Comparison of ENCODE assay signal across 18 cellular contexts in the genomic region with DNA sequence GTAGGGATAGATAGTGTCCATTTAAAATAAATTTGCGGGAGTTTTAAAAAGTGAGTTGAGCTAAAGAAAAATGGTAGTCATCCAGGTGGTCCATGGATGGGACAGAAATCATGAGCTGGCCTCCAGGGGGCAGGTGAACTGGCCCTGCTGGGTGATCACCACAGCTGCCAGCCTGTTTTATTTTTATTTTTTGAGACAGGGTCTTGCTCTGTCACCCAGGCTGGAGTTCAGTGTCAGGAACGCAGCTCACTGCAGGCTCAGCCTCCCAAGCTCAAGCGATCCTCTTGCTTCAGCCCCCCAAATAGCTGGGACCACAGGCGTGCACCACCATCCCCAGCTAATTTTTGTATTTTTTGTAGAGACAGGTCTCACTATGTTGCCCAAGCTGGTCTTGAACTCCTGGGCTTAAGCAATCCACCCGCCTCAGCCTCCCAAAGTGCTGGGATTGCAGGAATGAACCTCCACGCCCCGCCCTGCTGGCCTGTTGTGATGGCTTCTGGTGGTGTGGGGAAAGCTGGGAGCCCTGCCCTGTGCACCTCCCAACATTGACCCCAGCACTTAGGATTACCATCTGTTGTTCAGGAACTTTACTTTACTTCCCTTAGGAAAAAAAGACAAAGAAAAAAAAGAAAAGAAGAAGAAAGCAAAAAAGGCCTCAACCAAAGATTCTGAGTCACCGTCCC. TPM values are rescaled to one million over a fixed set of nuclear protein-coding genes. Genes with fewer than 3 reads are reported as not detected.
DNase-seq lines count a peak whose midpoint lies in the region; TF ChIP-seq lines count a peak whose summit lies in the region.
"Had no signal": no experiment of that assay in that cellular context is flagged by ENCODE, and none has a peak within 500 bp of the region (broad histone marks: within the 10 kb centered on the region; RNA-seq: fewer than 3 reads in every experiment).

No MANE protein-coding gene starts in this region.

- peaks cover 49% of the 10 kb centered on the region for H3K36me3 Mint-ChIP-seq in activated CD4-positive, alpha-beta T cell treated with anti-CD3 and anti-CD28 coated beads, Interleukin-2, amount 10 ng/mL, durations not matched to agents 7 days and 5 days (ENCODE audit: low read depth)
- peaks cover 61% of the 10 kb centered on the region for H3K36me3 Mint-ChIP-seq in activated CD4-positive, alpha-beta T cell treated with anti-CD3 and anti-CD28 coated beads, Interleukin-2, amount 10 ng/mL, durations not matched to agents 24 days and 14 days (ENCODE audit: low read depth)
- peaks cover 13% of the 10 kb centered on the region for H3K36me3 Mint-ChIP-seq in neural crest cell (ENCODE audit: low read depth)

- no peaks in the 10 kb centered on the region for H3K9me3 Mint-ChIP-seq in activated CD4-positive, alpha-beta T cell treated with anti-CD3 and anti-CD28 coated beads, Interleukin-2, amount 10 ng/mL, durations not matched to agents 7 days and 5 days
- H3K9me3 Mint-ChIP-seq in activated CD4-positive, alpha-beta T cell treated with anti-CD3 and anti-CD28 coated beads, Interleukin-2, amount 10 ng/mL, durations not matched to agents 24 days and 14 days: no peaks in the 10 kb centered on the region
- no peaks in the 10 kb centered on the region for H3K9me3 Mint-ChIP-seq in neural crest cell
- H3K9me3 Mint-ChIP-seq: activated T-cell treated with anti-CD3 and anti-CD28 coated beads, Interleukin-2, amount 50 U/mL, for 4 hours; nephron had no signal

- intact Hi-C loops in activated CD4-positive, alpha-beta T cell treated with anti-CD3 and anti-CD28 coated beads, Interleukin-2, amount 10 ng/mL, durations not matched to agents 24 days and 14 days (cut with micrococcal nuclease): loop anchor here (5.0 kb wide), 1 partner anchor 39 kb away; no protein-coding TSS in a partner anchor

- no peak overlapping the region for H3K4me3 ChIP-seq in astrocyte of the spinal cord (ENCODE audit: low read depth, low read length)
- H3K4me3 ChIP-seq: GM23248, PC-9, right lobe of liver had no signal

- CTCF ChIA-PET in activated CD4-positive, alpha-beta T cell treated with anti-CD3 and anti-CD28 coated beads, Interleukin-2, amount 10 ng/mL, durations not matched to agents 7 days and 5 days (lab: Charles Lee): interaction anchor here (0.7 to 6.3 kb wide), 11 partner anchors 8 to 179 kb away, joined by 3 to 37 read pairs (median 4); a partner anchor contains a TSS

- in situ Hi-C loops in astrocyte of the spinal cord (cut with HindIII; ENCODE audit: low sequenced_read_pairs): no loop called here

- TF ChIP-seq CTCF in GM20000 (IDR thresholded peaks at IDR 0.05; ENCODE audit: extremely low read depth, missing control alignments): peak; percentile 6
- TF ChIP-seq CTCF in astrocyte of the spinal cord (IDR thresholded peaks at IDR 0.05; ENCODE audit: low read depth, low read length): peak; percentile 14
- no peak for TF ChIP-seq CTCF in neural crest cell (conservative IDR thresholded peaks at IDR 0.05)

- DNase-seq in activated CD4-positive, alpha-beta T cell treated with anti-CD3 and anti-CD28 coated beads, Interleukin-2, amount 10 ng/mL, durations not matched to agents 7 days and 5 days: no peak
- DNase-seq in activated CD4-positive, alpha-beta T cell treated with anti-CD3 and anti-CD28 coated beads, Interleukin-2, amount 10 ng/mL, durations not matched to agents 24 days and 14 days: no peak
- DNase-seq in GM20000 (ENCODE audit: low spot score) (no peak), astrocyte of the spinal cord (ENCODE audit: low read depth, low spot score) (no peak), neural crest cell (ENCODE audit: low read depth, low spot score) (no peak), AG08395 (ENCODE audit: low spot score) (no peak), NCI-H2196 treated with DMSO at 0.1 percent for 48 hours (lab: John Stamatoyannopoulos, UW; ENCODE audit: unreplicated experiment) (no peak)
- no peak for DNase-seq in activated CD4-positive, alpha-beta T cell treated with anti-CD3 and anti-CD28 coated beads, Interleukin-2, amount 50 U/mL, for 1 hour
- DNase-seq: activated CD4-positive, CD25-positive, alpha-beta regulatory T cell; activated T-cell treated with anti-CD3 and anti-CD28 coated beads, Interleukin-2, amount 50 U/mL, for 4 hours; effector CD4-positive, alpha-beta T cell; foreskin keratinocyte; NCI-H1436; PC-9 had no signal

- POLR2A ChIA-PET in activated CD4-positive, alpha-beta T cell treated with anti-CD3 and anti-CD28 coated beads, Interleukin-2, amount 10 ng/mL, durations not matched to agents 7 days and 5 days (lab: Charles Lee): interaction anchor here (0.7 kb wide), 1 partner anchor 14 kb away, joined by 3 read pairs; no protein-coding TSS in a partner anchor

- H3K27ac Mint-ChIP-seq in activated CD4-positive, alpha-beta T cell treated with anti-CD3 and anti-CD28 coated beads, Interleukin-2, amount 10 ng/mL, durations not matched to agents 7 days and 5 days: peak overlapping the region; percentile 54
- H3K27ac Mint-ChIP-seq in activated CD4-positive, alpha-beta T cell treated with anti-CD3 and anti-CD28 coated beads, Interleukin-2, amount 10 ng/mL, durations not matched to agents 24 days and 14 days: no peak overlapping the region
- peak overlapping the region; percentile 58 for H3K27ac Mint-ChIP-seq in neural crest cell (ENCODE audit: unreplicated experiment)
- H3K27ac Mint-ChIP-seq: nephron had no signal

- no peaks in the 10 kb centered on the region for H3K27me3 Mint-ChIP-seq in activated CD4-positive, alpha-beta T cell treated with anti-CD3 and anti-CD28 coated beads, Interleukin-2, amount 10 ng/mL, durations not matched to agents 7 days and 5 days
- no peaks in the 10 kb centered on the region for H3K27me3 Mint-ChIP-seq in activated CD4-positive, alpha-beta T cell treated with anti-CD3 and anti-CD28 coated beads, Interleukin-2, amount 10 ng/mL, durations not matched to agents 24 days and 14 days
- no peaks in the 10 kb centered on the region for H3K27me3 Mint-ChIP-seq in neural crest cell (ENCODE audit: low read depth)

- no peak overlapping the region for H3K4me3 Mint-ChIP-seq in activated CD4-positive, alpha-beta T cell treated with anti-CD3 and anti-CD28 coated beads, Interleukin-2, amount 10 ng/mL, durations not matched to agents 7 days and 5 days
- H3K4me3 Mint-ChIP-seq in activated CD4-positive, alpha-beta T cell treated with anti-CD3 and anti-CD28 coated beads, Interleukin-2, amount 10 ng/mL, durations not matched to agents 24 days and 14 days: no peak overlapping the region
- no peak overlapping the region for H3K4me3 Mint-ChIP-seq in neural crest cell
- H3K4me3 Mint-ChIP-seq: nephron had no signal

- H3K4me1 Mint-ChIP-seq in activated CD4-positive, alpha-beta T cell treated with anti-CD3 and anti-CD28 coated beads, Interleukin-2, amount 10 ng/mL, durations not matched to agents 7 days and 5 days: no peaks in the 10 kb centered on the region
- H3K4me1 Mint-ChIP-seq in activated CD4-positive, alpha-beta T cell treated with anti-CD3 and anti-CD28 coated beads, Interleukin-2, amount 10 ng/mL, durations not matched to agents 24 days and 14 days: peaks cover 3% of the 10 kb centered on the region
- H3K4me1 Mint-ChIP-seq in neural crest cell: no peaks in the 10 kb centered on the region
- H3K4me1 Mint-ChIP-seq: nephron had no signal

RNA-seq across cellular contexts. Expression of a gene that starts 14.8 kb away (rescaled TPM):
- 100 to 1,000 TPM; 462 to 507 TPM for total RNA-seq in activated CD4-positive, alpha-beta T cell treated with anti-CD3 and anti-CD28 coated beads, Interleukin-2, amount 10 ng/mL, durations not matched to agents 7 days and 5 days
- total RNA-seq in activated CD4-positive, alpha-beta T cell treated with anti-CD3 and anti-CD28 coated beads, Interleukin-2, amount 10 ng/mL, durations not matched to agents 24 days and 14 days: 322 and 325 TPM in 2 replicates
- 6.3 and 7.3 TPM in 2 replicates for total RNA-seq in neural crest cell
- total RNA-seq: GM23248, NCI-H460 had no signal

RNA-seq across cellular contexts. Expression of a gene that starts 40.4 kb away (rescaled TPM):
- 10 to 100 TPM; 69.6 to 72.2 TPM for total RNA-seq in activated CD4-positive, alpha-beta T cell treated with anti-CD3 and anti-CD28 coated beads, Interleukin-2, amount 10 ng/mL, durations not matched to agents 7 days and 5 days
- total RNA-seq in activated CD4-positive, alpha-beta T cell treated with anti-CD3 and anti-CD28 coated beads, Interleukin-2, amount 10 ng/mL, durations not matched to agents 24 days and 14 days: 130 and 140 TPM in 2 replicates
- 91.1 and 96.0 TPM in 2 replicates for total RNA-seq in neural crest cell

RNA-seq across cellular contexts. Expression of a gene that starts 51.6 kb away (rescaled TPM):
- total RNA-seq in activated CD4-positive, alpha-beta T cell treated with anti-CD3 and anti-CD28 coated beads, Interleukin-2, amount 10 ng/mL, durations not matched to agents 7 days and 5 days: 1,000 to 10,000 TPM; 2,151 to 2,478 TPM
- 2,567 and 2,587 TPM in 2 replicates for total RNA-seq in activated CD4-positive, alpha-beta T cell treated with anti-CD3 and anti-CD28 coated beads, Interleukin-2, amount 10 ng/mL, durations not matched to agents 24 days and 14 days
- 2,170 and 2,213 TPM in 2 replicates for total RNA-seq in neural crest cell

Comparison
In these comparisons a context has a peak if more than half of its experiments do, and no peak if none do; other contexts are left out.
1. RNA of a gene that starts 14.8 kb away (total RNA-seq): 462 to 507 TPM in activated CD4-positive, alpha-beta T cell treated with anti-CD3 and anti-CD28 coated beads, Interleukin-2, amount 10 ng/mL, durations not matched to agents 7 days and 5 days and 322 to 325 TPM in activated CD4-positive, alpha-beta T cell treated with anti-CD3 and anti-CD28 coated beads, Interleukin-2, amount 10 ng/mL, durations not matched to agents 24 days and 14 days; 6.3 to 7.3 TPM in neural crest cell; every median in the first group is over 10 times any median in the second.